In genomic region chr16:88809068-88809675, GRCh38 we compare ENCODE assay signal across 12 cellular contexts. TPM values are rescaled to one million over a fixed set of nuclear protein-coding genes. Genes with fewer than 3 reads are reported as not detected.
A peak's percentile ranks its signal among the peaks of the same experiment; 100 is the strongest.
DNase-seq lines count a peak whose midpoint lies in the region; ATAC-seq, FAIRE-seq and TF ChIP-seq lines count a peak whose summit lies in the region.
"Had no signal": no experiment of that assay in that cellular context is flagged by ENCODE, and none has a peak within 500 bp of the region (broad histone marks: within the 10 kb centered on the region; RNA-seq: fewer than 3 reads in every experiment).

No MANE protein-coding gene starts in this region.

- TF ChIP-seq EP300 in A549 (IDR thresholded peaks at IDR 0.05), result no peak

- peaks cover 34% of the 10 kb centered on the region for H3K4me1 ChIP-seq in A549
- peaks cover 15% of the 10 kb centered on the region for H3K4me1 ChIP-seq in Caco-2
- peaks cover 44% of the 10 kb centered on the region for H3K4me1 ChIP-seq in NT2/D1 (ENCODE audit: insufficient read depth, insufficient read length)
- H3K4me1 ChIP-seq in adipocyte (ENCODE audit: control insufficient read depth, insufficient read depth, low read length), result peaks cover 19% of the 10 kb centered on the region

- TF ChIP-seq POLR2A in A549 (IDR thresholded peaks at IDR 0.05; ENCODE audit: low read length), result 0 out of 2 replicates have a peak, but pooled peaks have one; percentile 7

- intact Hi-C loops in Caco-2 (cut with micrococcal nuclease; ENCODE audit: unreplicated experiment), result no loop called here

- H3K9ac ChIP-seq in NT2/D1 (ENCODE audit: insufficient read length, low read depth) (peak overlapping the region; percentile 99), adipocyte (ENCODE audit: low read length) (peak overlapping the region; percentile 90)

- ATAC-seq in A549 (no peak), GM21529 (IDR thresholded peaks at IDR 0.05; ENCODE audit: unreplicated experiment) (no peak), HG03025 (IDR thresholded peaks at IDR 0.05; ENCODE audit: low FRiP score, unreplicated experiment) (no peak)

- CTCF ChIA-PET in A549 (lab: Yijun Ruan, JAX), result interaction anchor here (0.7 to 1.1 kb wide), 6 partner anchors 25 to 407 kb away, joined by 3 to 7 read pairs (median 3); partner anchors contain the start of genes GALNS and TRAPPC2L
- CTCF ChIA-PET in Caco-2 (lab: Charles Lee), result interaction anchor here (0.6 to 3.1 kb wide), 3 partner anchors 29 to 72 kb away, joined by 4 to 29 read pairs (median 6); no protein-coding TSS in a partner anchor

- no peaks in the 10 kb centered on the region for H3K9me3 Mint-ChIP-seq in Caco-2 (ENCODE audit: unreplicated experiment)

- H3K4me3 Mint-ChIP-seq in Caco-2 (ENCODE audit: unreplicated experiment), result peak overlapping the region; percentile 97

- no peak for TF ChIP-seq CTCF in A549 (IDR thresholded peaks at IDR 0.05)
- TF ChIP-seq CTCF in Caco-2 (IDR thresholded peaks at IDR 0.05; ENCODE audit: insufficient read depth in 1 of 2, low read depth in 1 of 2, low read length in 1 of 2, severe bottlenecking in 1 of 2, unreplicated experiment in 1 of 2), result no peak

- H3K27me3 Mint-ChIP-seq in Caco-2 (ENCODE audit: insufficient read depth, unreplicated experiment), result no peaks in the 10 kb centered on the region

- peak overlapping the region in 1 of 2 experiments; percentile 98; a peak in 1 of 6 replicates for H3K27ac ChIP-seq in A549
- H3K27ac ChIP-seq: left ventricle myocardium inferior had no signal

- H3K4me3 ChIP-seq in A549 (no peak overlapping the region), Caco-2 (ENCODE audit: low read depth, low read length) (no peak overlapping the region), NT2/D1 (ENCODE audit: insufficient read length, low read depth) (no peak overlapping the region), adipocyte (ENCODE audit: low read length) (no peak overlapping the region)
- H3K4me3 ChIP-seq: left ventricle myocardium inferior had no signal

- WGBS in A549 (ENCODE audit: missing lambda C conversion rate), result 89% methylated on average over 9 of the region's 10 CpGs

- FAIRE-seq in A549 (lab: Jason Lieb, UNC), result no peak
- FAIRE-seq: frontal cortex had no signal

- H3K4me1 Mint-ChIP-seq in Caco-2 (ENCODE audit: low read depth, unreplicated experiment), result no peaks in the 10 kb centered on the region

- no TSS peak for BruUV-seq in Caco-2 (replicated peaks; lab: Mats Ljungman, UMichigan)

- TF ChIP-seq RAD21 in A549 (conservative IDR thresholded peaks at IDR 0.05 in 1 of 2, IDR thresholded peaks at IDR 0.05 in 1 of 2), result no peak

- H3K36me3 Mint-ChIP-seq in Caco-2 (ENCODE audit: insufficient read depth, unreplicated experiment), result peaks cover 93% of the 10 kb centered on the region

- H3K9me3 ChIP-seq in A549 (no peaks in the 10 kb centered on the region), Caco-2 (no peaks in the 10 kb centered on the region), NT2/D1 (ENCODE audit: insufficient read depth, low read length) (no peaks in the 10 kb centered on the region), adipocyte (ENCODE audit: control insufficient read depth, low read length) (no peaks in the 10 kb centered on the region)
- H3K9me3 ChIP-seq: left ventricle myocardium inferior had no signal

- H3K36me3 ChIP-seq in Caco-2 (ENCODE audit: control insufficient read depth, insufficient read depth, low read length), result peaks cover 24% of the 10 kb centered on the region
- peaks cover 71% of the 10 kb centered on the region for H3K36me3 ChIP-seq in NT2/D1 (ENCODE audit: insufficient read depth, insufficient read length, low read length)
- peaks cover 22% of the 10 kb centered on the region for H3K36me3 ChIP-seq in adipocyte (ENCODE audit: control insufficient read depth, insufficient read depth, low read length, severe bottlenecking)

- H3K4me2 ChIP-seq in A549, result no peak overlapping the region

- POLR2A ChIA-PET in A549 (lab: Yijun Ruan, JAX), result interaction anchor here (3.8 kb wide), 1 partner anchor 25 kb away, joined by 18 read pairs; the partner anchor contains the start of gene PIEZO1
- POLR2A ChIA-PET in Caco-2 (lab: Charles Lee), result interaction anchor here (1.0 to 1.1 kb wide), 2 partner anchors 27 to 45 kb away, joined by 3 read pairs; no protein-coding TSS in a partner anchor

- no peaks in the 10 kb centered on the region for H3K27me3 ChIP-seq in Caco-2 (replicated peaks; ENCODE audit: control insufficient read depth, insufficient read depth, low read length)
- H3K27me3 ChIP-seq in NT2/D1 (ENCODE audit: insufficient read depth, insufficient read length), result no peaks in the 10 kb centered on the region
- no peaks in the 10 kb centered on the region for H3K27me3 ChIP-seq in adipocyte (replicated peaks; ENCODE audit: control insufficient read depth, insufficient read depth, low read length)

- peak overlapping the region; percentile 98 for H3K27ac Mint-ChIP-seq in Caco-2 (ENCODE audit: unreplicated experiment)

- DNase-seq in A549 (ENCODE audit: low read depth in 1 of 2, low spot score in 1 of 2), result peak in 1 of 2 experiments; percentile 44
- peak in 1 of 2 experiments; percentile 43 for DNase-seq in Caco-2
- DNase-seq in NT2/D1 (ENCODE audit: low read depth, low spot score), result no peak
- DNase-seq in adipocyte (ENCODE audit: low read depth), result no peak
- DNase-seq in nucleus accumbens (lab: John Stamatoyannopoulos, UW), result no peak
- DNase-seq in AML-193 (lab: John Stamatoyannopoulos, UW), result no peak
- DNase-seq: GF-D8, KBM-7, left ventricle myocardium inferior had no signal

TF ChIP-seq in A549, 52 proteins besides CTCF, POLR2A, EP300 and RAD21:
- TF ChIP-seq ZNF302 (CRISPR knock-in tag; IDR thresholded peaks at IDR 0.05), result no peak
- TF ChIP-seq, protein P1, sequence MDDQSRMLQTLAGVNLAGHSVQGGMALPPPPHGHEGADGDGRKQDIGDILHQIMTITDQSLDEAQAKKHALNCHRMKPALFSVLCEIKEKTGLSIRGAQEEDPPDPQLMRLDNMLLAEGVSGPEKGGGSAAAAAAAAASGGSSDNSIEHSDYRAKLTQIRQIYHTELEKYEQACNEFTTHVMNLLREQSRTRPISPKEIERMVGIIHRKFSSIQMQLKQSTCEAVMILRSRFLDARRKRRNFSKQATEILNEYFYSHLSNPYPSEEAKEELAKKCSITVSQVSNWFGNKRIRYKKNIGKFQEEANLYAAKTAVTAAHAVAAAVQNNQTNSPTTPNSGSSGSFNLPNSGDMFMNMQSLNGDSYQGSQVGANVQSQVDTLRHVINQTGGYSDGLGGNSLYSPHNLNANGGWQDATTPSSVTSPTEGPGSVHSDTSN (IDR thresholded peaks at IDR 0.05), result peak; percentile 71
- TF ChIP-seq JUN (IDR thresholded peaks at IDR 0.05), result peak in 1 of 2 experiments; percentile 46; a peak in 1 of 5 replicates
- TF ChIP-seq GATA3 (IDR thresholded peaks at IDR 0.05; ENCODE audit: borderline replicate concordance), result peak; percentile 0; the same call in 1 of the 2 replicates
- TF ChIP-seq MAX (IDR thresholded peaks at IDR 0.05), result 0 out of 2 replicates have a peak, but pooled peaks have one; percentile 16
- no peak for TF ChIP-seq KDM5A (IDR thresholded peaks at IDR 0.05)
TF ChIP-seq in A549: peak in this region for 4.

RNA-seq across cellular contexts. Expression of gene APRT, which starts 2.6 kb away (rescaled TPM):
- polyA plus RNA-seq in A549 (2011; rRNA removed), result 113 and 115 TPM in 2 replicates
- polyA plus RNA-seq in A549 (2012; cell fraction: cytosol; rRNA removed), result 223 and 291 TPM in 2 replicates
- 199 and 257 TPM in 2 replicates for polyA plus RNA-seq in A549 (2012; cell fraction: nucleus; rRNA removed)
- 252 to 259 TPM (median 258 TPM) in 3 replicates for polyA plus RNA-seq in A549 (2017; fragmentation: RNase III; extraction: RNeasy Plus Mini Kit Qiagen cat#74134 plus additional on column Dnase treatment)
- polyA minus RNA-seq in A549 (2011; rRNA and poly(A)+ RNA removed), result 54.2 and 54.5 TPM in 2 replicates
- 251 and 268 TPM in 2 replicates for total RNA-seq in Caco-2 (2022)

RNA-seq across cellular contexts. Expression of gene CDT1, which starts 5.6 kb away (rescaled TPM):
- polyA plus RNA-seq in A549 (2011; rRNA removed) (3.4 and 3.8 TPM in 2 replicates), A549 (2017; fragmentation: RNase III; extraction: RNeasy Plus Mini Kit Qiagen cat#74134 plus additional on column Dnase treatment) (16.0 to 17.5 TPM (median 17.0 TPM) in 3 replicates)
- polyA plus RNA-seq in A549 (2012; cell fraction: cytosol; rRNA removed), result 30.8 and 47.0 TPM in 2 replicates
- 41.9 and 85.6 TPM in 2 replicates for polyA plus RNA-seq in A549 (2012; cell fraction: nucleus; rRNA removed)
- polyA minus RNA-seq in A549 (2011; rRNA and poly(A)+ RNA removed), result 4.1 and 6.5 TPM in 2 replicates
- 97.7 and 98.0 TPM in 2 replicates for total RNA-seq in Caco-2 (2022)

RNA-seq across cellular contexts. Expression of gene PIEZO1, which starts 24.2 kb away (rescaled TPM):
- polyA plus RNA-seq in A549 (2011; rRNA removed), result 26.1 and 35.9 TPM in 2 replicates
- polyA plus RNA-seq in A549 (2012; cell fraction: cytosol; rRNA removed), result 141 and 172 TPM in 2 replicates
- 630 and 946 TPM in 2 replicates for polyA plus RNA-seq in A549 (2012; cell fraction: nucleus; rRNA removed)
- 78.3 to 84.7 TPM (median 79.1 TPM) in 3 replicates for polyA plus RNA-seq in A549 (2017; fragmentation: RNase III; extraction: RNeasy Plus Mini Kit Qiagen cat#74134 plus additional on column Dnase treatment)
- 43.0 and 54.8 TPM in 2 replicates for polyA minus RNA-seq in A549 (2011; rRNA and poly(A)+ RNA removed)
- total RNA-seq in Caco-2 (2022), result 248 and 284 TPM in 2 replicates

RNA-seq across cellular contexts. Expression of gene GALNS, which starts 47.6 kb away (rescaled TPM):
- 7.0 and 14.7 TPM in 2 replicates for polyA plus RNA-seq in A549 (2011; rRNA removed)
- polyA plus RNA-seq in A549 (2012; cell fraction: cytosol; rRNA removed), result 17.3 and 22.2 TPM in 2 replicates
- 38.9 and 41.1 TPM in 2 replicates for polyA plus RNA-seq in A549 (2012; cell fraction: nucleus; rRNA removed)
- polyA plus RNA-seq in A549 (2017; fragmentation: RNase III; extraction: RNeasy Plus Mini Kit Qiagen cat#74134 plus additional on column Dnase treatment), result 27.9 to 31.2 TPM (median 29.9 TPM) in 3 replicates
- 9.8 and 10.2 TPM in 2 replicates for polyA minus RNA-seq in A549 (2011; rRNA and poly(A)+ RNA removed)
- total RNA-seq in Caco-2 (2022), result 55.3 and 57.8 TPM in 2 replicates

RNA-seq across cellular contexts. Expression of gene TRAPPC2L, which starts 47.8 kb away (rescaled TPM):
- polyA plus RNA-seq in A549 (2011; rRNA removed) (70.3 and 77.0 TPM in 2 replicates), A549 (2017; fragmentation: RNase III; extraction: RNeasy Plus Mini Kit Qiagen cat#74134 plus additional on column Dnase treatment) (69.4 to 80.2 TPM (median 77.5 TPM) in 3 replicates)
- polyA plus RNA-seq in A549 (2012; cell fraction: cytosol; rRNA removed), result 81.5 and 101 TPM in 2 replicates
- 63.1 and 63.3 TPM in 2 replicates for polyA plus RNA-seq in A549 (2012; cell fraction: nucleus; rRNA removed)
- polyA minus RNA-seq in A549 (2011; rRNA and poly(A)+ RNA removed), result 28.6 and 47.8 TPM in 2 replicates
- 179 and 181 TPM in 2 replicates for total RNA-seq in Caco-2 (2022)
